ENCODE assay signal across 8 cellular contexts in the genomic region with DNA sequence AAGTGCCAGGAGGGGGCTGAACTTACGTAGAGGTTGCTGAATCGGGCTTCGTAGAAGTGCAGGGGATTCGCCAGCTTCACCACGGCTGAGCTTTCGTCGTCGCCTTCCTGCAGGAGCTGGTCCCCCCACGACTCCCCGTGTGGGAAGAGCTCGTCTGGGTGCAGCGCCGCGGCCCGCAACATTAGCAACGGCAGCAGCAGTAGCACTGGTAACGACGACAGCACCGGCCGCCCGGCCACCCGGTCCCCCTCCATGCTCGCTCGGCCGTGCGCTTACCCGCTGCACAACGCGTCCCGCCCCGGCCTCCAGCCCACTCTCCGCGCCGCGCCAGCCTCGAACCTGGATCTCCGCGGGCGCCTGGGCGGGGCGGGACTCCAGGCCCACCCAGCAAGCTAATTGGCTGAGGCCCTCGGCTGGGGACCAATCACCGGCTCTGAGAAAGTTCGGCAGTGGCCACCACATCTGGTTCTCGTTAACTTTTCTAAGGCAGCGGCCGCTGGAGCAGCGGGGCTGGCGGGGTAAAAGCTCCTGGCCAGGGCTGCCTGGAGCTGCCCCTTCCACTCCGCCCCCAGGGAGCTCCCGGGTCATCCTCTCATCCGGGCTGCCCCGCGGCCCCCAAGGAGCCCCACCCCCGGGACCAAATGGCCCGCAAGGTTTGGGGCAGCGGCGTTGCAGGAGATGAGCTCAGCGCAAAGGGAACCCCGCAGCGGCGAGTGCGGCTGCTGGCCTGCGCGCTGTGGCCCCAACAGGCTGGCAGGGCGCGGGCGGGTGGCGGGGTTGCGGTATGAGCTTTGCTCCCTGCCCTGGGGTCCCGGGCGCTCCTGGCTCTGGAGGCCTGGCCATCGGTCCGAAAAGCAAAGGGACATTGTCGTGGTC. TPM values are rescaled to one million over a fixed set of nuclear protein-coding genes. Genes with fewer than 3 reads are reported as not detected.
DNase-seq lines count a peak whose midpoint lies in the region; ATAC-seq and TF ChIP-seq lines count a peak whose summit lies in the region.

A gene with protein sequence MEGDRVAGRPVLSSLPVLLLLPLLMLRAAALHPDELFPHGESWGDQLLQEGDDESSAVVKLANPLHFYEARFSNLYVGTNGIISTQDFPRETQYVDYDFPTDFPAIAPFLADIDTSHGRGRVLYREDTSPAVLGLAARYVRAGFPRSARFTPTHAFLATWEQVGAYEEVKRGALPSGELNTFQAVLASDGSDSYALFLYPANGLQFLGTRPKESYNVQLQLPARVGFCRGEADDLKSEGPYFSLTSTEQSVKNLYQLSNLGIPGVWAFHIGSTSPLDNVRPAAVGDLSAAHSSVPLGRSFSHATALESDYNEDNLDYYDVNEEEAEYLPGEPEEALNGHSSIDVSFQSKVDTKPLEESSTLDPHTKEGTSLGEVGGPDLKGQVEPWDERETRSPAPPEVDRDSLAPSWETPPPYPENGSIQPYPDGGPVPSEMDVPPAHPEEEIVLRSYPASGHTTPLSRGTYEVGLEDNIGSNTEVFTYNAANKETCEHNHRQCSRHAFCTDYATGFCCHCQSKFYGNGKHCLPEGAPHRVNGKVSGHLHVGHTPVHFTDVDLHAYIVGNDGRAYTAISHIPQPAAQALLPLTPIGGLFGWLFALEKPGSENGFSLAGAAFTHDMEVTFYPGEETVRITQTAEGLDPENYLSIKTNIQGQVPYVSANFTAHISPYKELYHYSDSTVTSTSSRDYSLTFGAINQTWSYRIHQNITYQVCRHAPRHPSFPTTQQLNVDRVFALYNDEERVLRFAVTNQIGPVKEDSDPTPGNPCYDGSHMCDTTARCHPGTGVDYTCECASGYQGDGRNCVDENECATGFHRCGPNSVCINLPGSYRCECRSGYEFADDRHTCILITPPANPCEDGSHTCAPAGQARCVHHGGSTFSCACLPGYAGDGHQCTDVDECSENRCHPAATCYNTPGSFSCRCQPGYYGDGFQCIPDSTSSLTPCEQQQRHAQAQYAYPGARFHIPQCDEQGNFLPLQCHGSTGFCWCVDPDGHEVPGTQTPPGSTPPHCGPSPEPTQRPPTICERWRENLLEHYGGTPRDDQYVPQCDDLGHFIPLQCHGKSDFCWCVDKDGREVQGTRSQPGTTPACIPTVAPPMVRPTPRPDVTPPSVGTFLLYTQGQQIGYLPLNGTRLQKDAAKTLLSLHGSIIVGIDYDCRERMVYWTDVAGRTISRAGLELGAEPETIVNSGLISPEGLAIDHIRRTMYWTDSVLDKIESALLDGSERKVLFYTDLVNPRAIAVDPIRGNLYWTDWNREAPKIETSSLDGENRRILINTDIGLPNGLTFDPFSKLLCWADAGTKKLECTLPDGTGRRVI (N-terminal part only) (minus strand): TSS at position 319 of the 876 bp plus-strand sequence. CDS start 65 bp downstream, at position 254.

- H2AFZ ChIP-seq in osteoblast (ENCODE audit: low read length) = peak within 1 kb of the TSS; percentile 95

- peak; percentile 69 for DNase-seq in GM13976 (ENCODE audit: low spot score)
- DNase-seq in NT2/D1 (ENCODE audit: low read depth, low spot score) = peak; percentile 76
- DNase-seq in adipocyte (ENCODE audit: low read depth) = peak; percentile 98
- DNase-seq in cardiac septum (ENCODE audit: low spot score) = peak; percentile 93
- peak; percentile 97 for DNase-seq in osteoblast (ENCODE audit: insufficient read length, low spot score, missing footprints)
- DNase-seq in ureter (ENCODE audit: low spot score) = peak; percentile 86
- no peak for DNase-seq in NCI-H2107 treated with DMSO at 0.1 percent for 48 hours (lab: John Stamatoyannopoulos, UW; ENCODE audit: unreplicated experiment)

- H3K4me1 ChIP-seq in NT2/D1 (ENCODE audit: insufficient read depth, insufficient read length) (no peaks in the 10 kb centered on the region), adipocyte (ENCODE audit: control insufficient read depth, insufficient read depth, low read length) (peaks cover 45% of the 10 kb centered on the region), osteoblast (ENCODE audit: insufficient read depth, low read length) (peaks cover 46% of the 10 kb centered on the region)

- TF ChIP-seq CTCF in GM13976 (IDR thresholded peaks at IDR 0.05; ENCODE audit: borderline replicate concordance, control extremely low read depth, extremely low read depth, insufficient read depth, missing control alignments) (no peak), osteoblast (IDR thresholded peaks at IDR 0.05; ENCODE audit: extremely low read depth, low read depth, low read length) (no peak)

- H3K4me3 ChIP-seq in NT2/D1 (ENCODE audit: insufficient read length, low read depth) (peak within 1 kb of the TSS; percentile 67), adipocyte (ENCODE audit: low read length) (peak within 1 kb of the TSS; percentile 94), osteoblast (ENCODE audit: insufficient read depth, low read length) (peak within 1 kb of the TSS; percentile 85)

- intact Hi-C loops in cardiac septum (cut with DNase I) = loop anchor here (2.0 to 5.0 kb wide), 2 partner anchors 22 to 37 kb away; no protein-coding TSS in a partner anchor

- H3K9me3 ChIP-seq in NT2/D1 (ENCODE audit: insufficient read depth, low read length) = no peaks in the 10 kb centered on the region
- no peaks in the 10 kb centered on the region for H3K9me3 ChIP-seq in adipocyte (ENCODE audit: control insufficient read depth, low read length)
- H3K9me3 ChIP-seq in osteoblast (ENCODE audit: low read depth, low read length) = no peaks in the 10 kb centered on the region

- H3K9ac ChIP-seq in NT2/D1 (ENCODE audit: insufficient read length, low read depth) = peak within 1 kb of the TSS; percentile 72
- peak within 1 kb of the TSS; percentile 95 for H3K9ac ChIP-seq in adipocyte (ENCODE audit: low read length)

- H3K27me3 ChIP-seq in NT2/D1 (ENCODE audit: insufficient read depth, insufficient read length) (peaks cover 48% of the 10 kb centered on the region), adipocyte (replicated peaks; ENCODE audit: control insufficient read depth, insufficient read depth, low read length) (no peaks in the 10 kb centered on the region), osteoblast (ENCODE audit: insufficient read depth, low read length) (no peaks in the 10 kb centered on the region)

- no peak for ATAC-seq in HG03469 (IDR thresholded peaks at IDR 0.05; ENCODE audit: unreplicated experiment)

- peak within 1 kb of the TSS; percentile 79 for H3K27ac ChIP-seq in osteoblast (ENCODE audit: low read depth, low read length)

- H3K79me2 ChIP-seq in osteoblast (ENCODE audit: insufficient read depth, low read length) = peaks cover 27% of the 10 kb centered on the region

- no peaks in the 10 kb centered on the region for H4K20me1 ChIP-seq in osteoblast (ENCODE audit: insufficient read depth, low read length)

- H3K4me2 ChIP-seq in osteoblast (ENCODE audit: insufficient read depth, low read length) = peak within 1 kb of the TSS; percentile 96

- in situ Hi-C loops in GM13976 (cut with MboI; ENCODE audit: low sequenced_read_pairs, unreplicated experiment) = no loop called here

- H3K36me3 ChIP-seq in NT2/D1 (ENCODE audit: insufficient read depth, insufficient read length, low read length) (no peaks in the 10 kb centered on the region), adipocyte (ENCODE audit: control insufficient read depth, insufficient read depth, low read length, severe bottlenecking) (peaks cover 12% of the 10 kb centered on the region), osteoblast (ENCODE audit: insufficient read depth, low read length) (peaks cover 7% of the 10 kb centered on the region)

RNA-seq across cellular contexts. Expression of the gene that starts here (rescaled TPM):
- total RNA-seq in cardiac septum (37.3 TPM), osteoblast (138 and 141 TPM in 2 replicates), ureter (23.5 TPM)
